ENCODE assay signal across 1 cellular context in the genomic region with DNA sequence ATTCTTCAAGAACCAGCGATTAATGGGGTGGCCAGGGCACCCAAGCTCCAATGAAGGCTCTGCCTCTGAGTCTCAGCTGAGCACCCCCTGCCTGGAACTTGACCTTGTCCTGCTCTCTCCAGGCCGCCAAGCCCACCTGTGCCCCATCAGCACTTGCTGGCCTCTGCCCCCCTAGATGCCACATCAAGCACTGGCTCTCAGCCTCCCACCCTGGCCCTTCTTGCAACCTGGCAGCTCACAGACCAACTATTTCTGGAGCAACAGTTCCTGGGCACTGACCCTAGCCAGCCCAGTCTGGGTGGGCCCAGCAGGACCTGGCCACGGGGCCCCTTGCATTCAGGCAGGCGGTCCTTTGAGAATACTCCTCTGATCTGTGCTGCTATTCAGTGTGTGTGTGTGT.
TF ChIP-seq lines count a peak whose summit lies in the region.

No MANE protein-coding gene starts in this region.

TF ChIP-seq in HepG2, 621 proteins besides CTCF, POLR2A, EP300 and RAD21 (continued from another document):
- TF ChIP-seq NCOA5 (CRISPR knock-in tag; IDR thresholded peaks at IDR 0.05), result no peak
- no peak for TF ChIP-seq PTBP1 (IDR thresholded peaks at IDR 0.05; ENCODE audit: low read depth, low read length, poor library complexity, severe bottlenecking)
